ENCODE assay signal across 8 cellular contexts in the genomic region with DNA sequence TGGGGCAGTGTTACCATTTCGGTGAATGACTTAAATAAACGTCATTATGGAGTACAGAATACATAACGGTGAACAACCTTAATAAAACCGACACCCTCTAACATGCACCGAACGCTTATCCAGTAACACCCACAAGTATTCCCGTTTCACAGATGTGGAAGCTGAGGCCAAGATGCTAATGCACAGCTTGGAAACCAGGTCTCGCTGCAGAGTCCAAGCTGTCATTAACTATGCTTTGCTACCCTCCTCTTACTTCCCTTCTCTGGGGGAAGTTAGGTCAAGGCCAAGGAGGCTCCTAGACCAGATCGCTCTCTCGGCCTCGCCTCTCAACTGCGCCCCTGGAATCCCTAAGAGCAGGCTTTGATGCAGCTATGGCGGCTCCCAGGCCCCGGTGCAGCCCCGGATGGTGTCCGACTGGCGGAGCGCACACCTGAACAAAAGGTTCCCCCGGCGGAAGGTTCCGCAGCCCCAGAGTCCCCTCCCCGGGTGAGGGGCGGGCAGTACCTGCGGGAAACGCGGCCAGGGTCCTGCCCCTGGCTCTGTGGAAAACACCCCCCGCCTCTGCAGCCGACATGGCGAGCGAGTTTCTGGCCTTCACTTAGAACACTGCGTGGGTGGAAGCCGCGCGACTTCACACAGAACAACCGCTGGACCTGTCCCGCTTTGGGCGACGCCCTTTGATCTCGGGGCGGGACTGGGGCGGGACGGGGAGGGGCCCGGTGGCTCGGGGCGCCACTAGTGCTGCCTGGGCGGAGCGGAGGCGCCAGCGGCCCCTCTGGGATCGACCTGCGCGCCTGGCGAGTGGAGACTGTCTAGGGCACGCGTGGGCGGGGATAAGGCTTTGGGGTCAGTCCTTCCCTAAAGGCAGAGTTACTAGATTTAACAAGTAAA. TPM values are rescaled to one million over a fixed set of nuclear protein-coding genes. Genes with fewer than 3 reads are reported as not detected.
DNase-seq lines count a peak whose midpoint lies in the region; ATAC-seq lines count a peak whose summit lies in the region.

A gene with protein sequence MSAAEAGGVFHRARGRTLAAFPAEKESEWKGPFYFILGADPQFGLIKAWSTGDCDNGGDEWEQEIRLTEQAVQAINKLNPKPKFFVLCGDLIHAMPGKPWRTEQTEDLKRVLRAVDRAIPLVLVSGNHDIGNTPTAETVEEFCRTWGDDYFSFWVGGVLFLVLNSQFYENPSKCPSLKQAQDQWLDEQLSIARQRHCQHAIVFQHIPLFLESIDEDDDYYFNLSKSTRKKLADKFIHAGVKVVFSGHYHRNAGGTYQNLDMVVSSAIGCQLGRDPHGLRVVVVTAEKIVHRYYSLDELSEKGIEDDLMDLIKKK (minus strand): TSS at position 685 of the 891 bp plus-strand sequence. CDS start 111 bp downstream, at position 574.

- peak within 1 kb of the TSS; percentile 71 for H3K27ac ChIP-seq in naive thymus-derived CD4-positive, alpha-beta T cell (ENCODE audit: low read depth, low read length)

- H3K4me3 ChIP-seq in Jurkat, Clone E6-1 (ENCODE audit: low read length): peak within 1 kb of the TSS; percentile 99
- peak within 1 kb of the TSS; percentile 76 for H3K4me3 ChIP-seq in naive thymus-derived CD4-positive, alpha-beta T cell (ENCODE audit: low read length)

- peaks cover 0 to 4% (median 0%) of the 10 kb centered on the region in 11 donors for H3K9me3 Mint-ChIP-seq in naive thymus-derived CD4-positive, alpha-beta T cell
- H3K9me3 Mint-ChIP-seq in stimulated activated effector memory CD8-positive, alpha-beta T cell treated with anti-CD3 and anti-CD28 coated beads, Interleukin-12 subunit alpha, Interleukin-12 subunit beta, amount 100 ng/mL, for 72 hours: no peaks in the 10 kb centered on the region

- peaks cover 3 to 9% of the 10 kb centered on the region in 2 donors for H3K4me1 ChIP-seq in naive thymus-derived CD4-positive, alpha-beta T cell (ENCODE audit: control insufficient read depth in 2 of 2, insufficient read depth in 2 of 2, low read length in 2 of 2)

- peaks cover 0 to 8% (median 0%) of the 10 kb centered on the region in 5 donors for H3K27me3 Mint-ChIP-seq in naive thymus-derived CD4-positive, alpha-beta T cell

- peak; percentile 78 for ATAC-seq in GM21576 (IDR thresholded peaks at IDR 0.05; ENCODE audit: unreplicated experiment)
- peak; percentile 95 for ATAC-seq in naive thymus-derived CD4-positive, alpha-beta T cell
- ATAC-seq in stimulated activated effector memory CD8-positive, alpha-beta T cell treated with anti-CD3 and anti-CD28 coated beads, Interleukin-12 subunit alpha, Interleukin-12 subunit beta, amount 100 ng/mL, for 72 hours: peak; percentile 94

- no peaks in the 10 kb centered on the region for H3K36me3 ChIP-seq in naive thymus-derived CD4-positive, alpha-beta T cell (ENCODE audit: control insufficient read depth in 2 of 3, insufficient read depth in 3 of 3, low read length in 3 of 3)

- peaks cover 0 to 15% (median 7%) of the 10 kb centered on the region in 5 donors for H3K36me3 Mint-ChIP-seq in naive thymus-derived CD4-positive, alpha-beta T cell
- no peaks in the 10 kb centered on the region for H3K36me3 Mint-ChIP-seq in stimulated activated effector memory CD8-positive, alpha-beta T cell treated with anti-CD3 and anti-CD28 coated beads, Interleukin-12 subunit alpha, Interleukin-12 subunit beta, amount 100 ng/mL, for 72 hours

- CTCF ChIA-PET in naive thymus-derived CD4-positive, alpha-beta T cell (lab: Charles Lee): interaction anchor here (0.5 kb wide), 1 partner anchor 1061 kb away, joined by 3 read pairs; a partner anchor contains a TSS

- POLR2A ChIA-PET in naive thymus-derived CD4-positive, alpha-beta T cell (lab: Charles Lee): interaction anchor here (0.6 to 1.6 kb wide), 6 partner anchors 8 to 827 kb away, joined by 3 to 14 read pairs (median 4); a partner anchor contains a TSS

- peak within 1 kb of the TSS; percentile 59 to 92 (median 91) for H3K27ac Mint-ChIP-seq in naive thymus-derived CD4-positive, alpha-beta T cell
- H3K27ac Mint-ChIP-seq in stimulated activated effector memory CD8-positive, alpha-beta T cell treated with anti-CD3 and anti-CD28 coated beads, Interleukin-12 subunit alpha, Interleukin-12 subunit beta, amount 100 ng/mL, for 72 hours: peak within 1 kb of the TSS; percentile 88

- peak within 1 kb of the TSS; percentile 86 to 96 (median 90) for H3K4me3 Mint-ChIP-seq in naive thymus-derived CD4-positive, alpha-beta T cell
- H3K4me3 Mint-ChIP-seq in stimulated activated effector memory CD8-positive, alpha-beta T cell treated with anti-CD3 and anti-CD28 coated beads, Interleukin-12 subunit alpha, Interleukin-12 subunit beta, amount 100 ng/mL, for 72 hours: peak within 1 kb of the TSS; percentile 86

- no peaks in the 10 kb centered on the region for H3K27me3 ChIP-seq in naive thymus-derived CD4-positive, alpha-beta T cell (ENCODE audit: control insufficient read depth in 2 of 2, insufficient read depth in 2 of 2, low read length in 2 of 2)

- peaks cover 9 to 37% (median 22%) of the 10 kb centered on the region in 7 donors for H3K4me1 Mint-ChIP-seq in naive thymus-derived CD4-positive, alpha-beta T cell
- H3K4me1 Mint-ChIP-seq in stimulated activated effector memory CD8-positive, alpha-beta T cell treated with anti-CD3 and anti-CD28 coated beads, Interleukin-12 subunit alpha, Interleukin-12 subunit beta, amount 100 ng/mL, for 72 hours: peaks cover 36% of the 10 kb centered on the region

- intact Hi-C loops in naive thymus-derived CD4-positive, alpha-beta T cell (cut with micrococcal nuclease): loop anchor here (1.0 to 5.0 kb wide), 10 partner anchors 51 to 1861 kb away; a partner anchor contains a TSS

- no peaks in the 10 kb centered on the region for H3K9me3 ChIP-seq in naive thymus-derived CD4-positive, alpha-beta T cell (ENCODE audit: control insufficient read depth in 2 of 3, low read length in 3 of 3)

- peak; percentile 85 for DNase-seq in DMS153 (lab: John Stamatoyannopoulos, UW)
- DNase-seq in Jurkat, Clone E6-1 (ENCODE audit: low read depth, low spot score): peak; percentile 90
- peak; percentile 93 for DNase-seq in RPMI7951 (ENCODE audit: low read depth)
- peak; percentile 81 to 84 for DNase-seq in activated T-helper 1 cell treated with anti-CD3 and anti-CD28 coated beads, Interleukin-2, amount 50 U/mL, for 16 hours (ENCODE audit: low read depth in 1 of 2, low spot score in 1 of 2)
- DNase-seq in fibroblast of gingiva (ENCODE audit: low read depth): peak; percentile 96
- peak; percentile 85 to 98 (median 91) for DNase-seq in naive thymus-derived CD4-positive, alpha-beta T cell
- peak; percentile 96 to 98 for DNase-seq in stimulated activated effector memory CD8-positive, alpha-beta T cell treated with anti-CD3 and anti-CD28 coated beads, Interleukin-12 subunit alpha, Interleukin-12 subunit beta, amount 100 ng/mL, for 72 hours (ENCODE audit: low spot score in 2 of 2)

RNA-seq across cellular contexts. Expression of the gene that starts here (rescaled TPM):
- polyA plus RNA-seq in Jurkat, Clone E6-1 (2012; ENCODE audit: insufficient read depth, insufficient read length): 16.6 TPM
- total RNA-seq in RPMI7951 (2014; rRNA removed; shearing (Covaris generic)): 16.5 and 16.7 TPM in 2 replicates
- 10 to 100 TPM in 2 of 5 experiments, 1 to 10 TPM in 3; 2.4 to 56.5 (median 5.3) TPM for total RNA-seq in naive thymus-derived CD4-positive, alpha-beta T cell
- polyA plus RNA-seq in naive thymus-derived CD4-positive, alpha-beta T cell: 1 to 10 TPM; 3.4 to 3.5 TPM

Comparison
In these comparisons a context has a peak if more than half of its experiments do, and no peak if none do; other contexts are left out.
1. Peak in every context shown above with its lines: DNase-seq, ATAC-seq, H3K4me3 ChIP-seq and H3K27ac ChIP-seq.